8 cellular contexts compared by ENCODE assay signal in the genomic region with DNA sequence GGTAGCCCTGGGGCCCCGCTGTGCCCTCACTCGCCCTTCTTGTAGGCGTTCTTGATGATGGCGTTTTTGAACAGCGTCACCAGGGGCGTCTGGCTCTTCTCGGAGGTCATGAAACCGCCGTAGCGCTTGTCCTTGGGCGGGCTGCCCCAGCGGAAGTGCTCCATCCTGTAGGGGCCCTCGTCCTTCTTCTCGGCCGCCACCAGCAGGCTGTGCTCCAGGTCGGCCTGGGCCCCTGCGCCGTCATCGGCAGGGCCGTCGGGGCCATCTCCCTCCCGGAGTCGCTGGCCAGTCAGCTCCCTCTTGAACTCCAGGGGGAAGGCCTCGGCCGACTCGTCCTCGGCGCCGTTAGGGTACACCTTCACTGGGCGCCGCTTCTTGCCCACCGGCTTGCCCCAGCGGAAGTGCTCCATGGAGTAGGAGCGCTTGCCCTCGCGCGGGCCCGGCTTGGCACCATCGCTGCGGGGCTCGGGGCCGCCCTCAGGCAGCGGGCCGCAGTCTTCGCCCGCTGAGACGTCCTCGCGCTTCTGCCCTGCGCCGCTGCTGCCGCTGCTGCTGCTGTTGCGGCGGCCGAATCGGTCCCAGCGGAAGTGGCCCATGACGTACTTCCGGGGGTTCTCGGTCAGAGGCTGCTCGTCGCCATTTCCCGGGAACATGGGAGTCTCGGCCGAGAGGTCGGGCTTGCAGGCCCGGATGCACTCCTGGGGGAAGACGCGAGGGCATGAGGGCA. TPM values are rescaled to one million over a fixed set of nuclear protein-coding genes. Genes with fewer than 3 reads are reported as not detected.
DNase-seq lines count a peak whose midpoint lies in the region; ATAC-seq lines count a peak whose summit lies in the region.

No MANE protein-coding gene starts in this region.

- H3K27ac ChIP-seq in BLaER1 treated with 17β-estradiol and CSF1 and Interleukin-3, amounts not matched to agents 10 nM and 100 nM: peak overlapping the region in 1 of 11 experiments; percentile 6; a peak in 2 of 22 replicates

- peaks cover 7 to 17% (median 11%) of the 10 kb centered on the region in 11 experiments; a peak in 18 of 22 replicates for H3K9me3 ChIP-seq in BLaER1 treated with 17β-estradiol and CSF1 and Interleukin-3, amounts not matched to agents 10 nM and 100 nM (replicated peaks in 1 of 11)

- peak; percentile 67 for DNase-seq in NCI-H2171 (lab: John Stamatoyannopoulos, UW)
- DNase-seq in activated naive CD4-positive, alpha-beta T cell treated with anti-CD3 and anti-CD28 coated beads, Interleukin-2, amount 50 U/mL, for 72 hours (ENCODE audit: low spot score in 2 of 2): peak; percentile 76 to 82
- peak; percentile 30 for DNase-seq in iris pigment epithelial cell (ENCODE audit: low read depth)
- peak; percentile 37 to 48 (median 48) for DNase-seq in stimulated activated CD4-positive, alpha-beta T cell treated with anti-CD3 and anti-CD28 coated beads, TNF-alpha, amount 100 ng/mL, for 4 hours (ENCODE audit: low read depth in 3 of 3)
- no peak for DNase-seq in LoVo (ENCODE audit: low spot score)
- DNase-seq in NCI-H1105 (lab: John Stamatoyannopoulos, UW): no peak
- no peak for DNase-seq in ACHN

- no peak overlapping the region for H3K9ac ChIP-seq in BLaER1 treated with 17β-estradiol and CSF1 and Interleukin-3, amounts not matched to agents 10 nM and 100 nM

- ATAC-seq in activated naive CD4-positive, alpha-beta T cell treated with anti-CD3 and anti-CD28 coated beads, Interleukin-2, amount 50 U/mL, for 72 hours: peak; percentile 74 to 85

- H4K20me1 ChIP-seq in BLaER1 treated with 17β-estradiol and CSF1 and Interleukin-3, amounts not matched to agents 10 nM and 100 nM: no peaks in the 10 kb centered on the region

- no peaks in the 10 kb centered on the region for H3K36me3 ChIP-seq in BLaER1 treated with 17β-estradiol and CSF1 and Interleukin-3, amounts not matched to agents 10 nM and 100 nM

- H3K27me3 ChIP-seq in BLaER1 treated with 17β-estradiol and CSF1 and Interleukin-3, amounts not matched to agents 10 nM and 100 nM: peaks cover under 1 to 13% (median 8%) of the 10 kb centered on the region in 11 experiments; a peak in 18 of 22 replicates

- peaks cover 10 to 24% (median 16%) of the 10 kb centered on the region in 10 experiments for H3K4me1 ChIP-seq in BLaER1 treated with 17β-estradiol and CSF1 and Interleukin-3, amounts not matched to agents 10 nM and 100 nM

- H3K4me2 ChIP-seq in BLaER1 treated with 17β-estradiol and CSF1 and Interleukin-3, amounts not matched to agents 10 nM and 100 nM: peak overlapping the region; percentile 17 to 58 (median 38); a peak in 18 of 22 replicates

- in situ Hi-C loops in ACHN (cut with HindIII; ENCODE audit: low pct_ligation_motif_present, low pct_unique_long_range_greater_than_20kb, low sequenced_read_pairs): loop anchor here (25.0 kb wide), 1 partner anchor 174 kb away; no protein-coding TSS in a partner anchor

- peaks cover 8 to 20% of the 10 kb centered on the region in 2 donors for H3K36me3 Mint-ChIP-seq in activated naive CD4-positive, alpha-beta T cell treated with anti-CD3 and anti-CD28 coated beads, Interleukin-2, amount 50 U/mL, for 72 hours

- H3K4me3 ChIP-seq in BLaER1 treated with 17β-estradiol and CSF1 and Interleukin-3, amounts not matched to agents 10 nM and 100 nM: peak overlapping the region in 4 of 10 experiments; percentile 13 to 42 (median 28); a peak in 4 of 20 replicates

- peak overlapping the region; percentile 14 to 84 for H3K27ac Mint-ChIP-seq in activated naive CD4-positive, alpha-beta T cell treated with anti-CD3 and anti-CD28 coated beads, Interleukin-2, amount 50 U/mL, for 72 hours

- H3K9me3 Mint-ChIP-seq in activated naive CD4-positive, alpha-beta T cell treated with anti-CD3 and anti-CD28 coated beads, Interleukin-2, amount 50 U/mL, for 72 hours: peaks cover 0 to 4% of the 10 kb centered on the region in 2 donors

RNA-seq across cellular contexts. Expression of gene POMC, which starts 7.2 kb away (rescaled TPM):
- total RNA-seq in activated naive CD4-positive, alpha-beta T cell treated with anti-CD3 and anti-CD28 coated beads, Interleukin-2, amount 50 U/mL, for 72 hours: 1 to 10 TPM; 2.4 to 7.8 TPM

Comparison
In these comparisons a context has a peak if more than half of its experiments do, and no peak if none do; other contexts are left out.
1. DNase-seq: peak in NCI-H2171 (single experiment), activated naive CD4-positive, alpha-beta T cell treated with anti-CD3 and anti-CD28 coated beads, Interleukin-2, amount 50 U/mL, for 72 hours (2 of 2), iris pigment epithelial cell (single experiment) and stimulated activated CD4-positive, alpha-beta T cell treated with anti-CD3 and anti-CD28 coated beads, TNF-alpha, amount 100 ng/mL, for 4 hours (3 of 3); none in LoVo (single experiment), NCI-H1105 (single experiment) and ACHN (single experiment).